Comparison of ENCODE assay signal across 8 cellular contexts in genomic region chr3:87227835-87228144, GRCh38. TPM values are rescaled to one million over a fixed set of nuclear protein-coding genes. Genes with fewer than 3 reads are reported as not detected.
DNase-seq lines count a peak whose midpoint lies in the region; ATAC-seq and TF ChIP-seq lines count a peak whose summit lies in the region.

No MANE protein-coding gene starts in this region.

- H3K27ac ChIP-seq in iPS-18a (ENCODE audit: low read length) (peak overlapping the region; percentile 19), thymus (ENCODE audit: low read depth) (no peak overlapping the region)

- H3K36me3 Mint-ChIP-seq in activated B cell treated with CpG ODN at 0.5 μM for 24 hours (ENCODE audit: low read depth), result peaks cover 14% of the 10 kb centered on the region

- H3K9me3 Mint-ChIP-seq in activated B cell treated with CpG ODN at 0.5 μM for 24 hours, result peaks cover 2% of the 10 kb centered on the region

- H3K4me1 ChIP-seq in ES-I3 (ENCODE audit: insufficient read depth, low read length) (peaks cover 3% of the 10 kb centered on the region; the same call in 1 of the 2 replicates), iPS-18a (ENCODE audit: control insufficient read depth, low read depth, low read length) (peaks cover 12% of the 10 kb centered on the region), thymus (ENCODE audit: control insufficient read depth, insufficient read depth, low read length) (peaks cover 3% of the 10 kb centered on the region)

- DNase-seq in activated B cell treated with CpG ODN at 0.5 μM for 24 hours (no peak), MV-4-11 (lab: John Stamatoyannopoulos, UW) (no peak), amniotic stem cell (lab: John Stamatoyannopoulos, UW) (no peak)

- intact Hi-C loops in activated B cell treated with CpG ODN at 0.5 μM for 24 hours (cut with micrococcal nuclease), result loop anchor here (1.0 to 2.0 kb wide), 5 partner anchors 10 to 922 kb away; partner anchors contain the start of genes C3orf38, CGGBP1 and ZNF654

- 4% methylated on average over 3 of the region's 3 CpGs for WGBS in thymus

- H3K4me1 Mint-ChIP-seq in activated B cell treated with CpG ODN at 0.5 μM for 24 hours, result peaks cover 54% of the 10 kb centered on the region

- peak overlapping the region; percentile 87 for H3K4me3 ChIP-seq in iPS-18a (ENCODE audit: low read length)
- H3K4me3 ChIP-seq in thymus (ENCODE audit: low read length), result peak overlapping the region; percentile 96

- peak overlapping the region; percentile 97 for H3K27ac Mint-ChIP-seq in activated B cell treated with CpG ODN at 0.5 μM for 24 hours

- H3K9ac ChIP-seq in ES-I3 (ENCODE audit: low read depth, low read length) (peak overlapping the region; percentile 74), iPS-18a (ENCODE audit: low read length) (peak overlapping the region; percentile 85)

- H3K4me3 Mint-ChIP-seq in activated B cell treated with CpG ODN at 0.5 μM for 24 hours, result peak overlapping the region; percentile 99

- CTCF ChIA-PET in activated B cell treated with CpG ODN at 0.5 μM for 24 hours (lab: Charles Lee), result interaction anchor here (1.3 kb wide), 1 partner anchor 32 kb away, joined by 6 read pairs; no protein-coding TSS in a partner anchor

- no peak for TF ChIP-seq CTCF in activated B cell treated with CpG ODN at 0.5 μM for 24 hours (IDR thresholded peaks at IDR 0.05)

- no peaks in the 10 kb centered on the region for H3K36me3 ChIP-seq in ES-I3 (ENCODE audit: insufficient read depth, low read length)
- H3K36me3 ChIP-seq in iPS-18a (ENCODE audit: control insufficient read depth, low read depth, low read length), result no peaks in the 10 kb centered on the region
- H3K36me3 ChIP-seq in thymus (ENCODE audit: control insufficient read depth, insufficient read depth), result no peaks in the 10 kb centered on the region

- H3K27me3 Mint-ChIP-seq in activated B cell treated with CpG ODN at 0.5 μM for 24 hours, result peaks cover 7% of the 10 kb centered on the region

- POLR2A ChIA-PET in activated B cell treated with CpG ODN at 0.5 μM for 24 hours (lab: Charles Lee), result interaction anchor here (2.2 kb wide), 1 partner anchor 922 kb away, joined by 13 read pairs; the partner anchor contains the start of gene C3orf38

- H3K27me3 ChIP-seq in iPS-18a (ENCODE audit: control insufficient read depth, insufficient read depth, low read length) (no peaks in the 10 kb centered on the region), thymus (ENCODE audit: control insufficient read depth, insufficient read depth) (no peaks in the 10 kb centered on the region)

- H3K9me3 ChIP-seq in ES-I3 (ENCODE audit: control insufficient read depth, insufficient read depth, low read length) (no peaks in the 10 kb centered on the region), iPS-18a (ENCODE audit: control insufficient read depth, low read depth, low read length) (no peaks in the 10 kb centered on the region), thymus (ENCODE audit: control insufficient read depth) (no peaks in the 10 kb centered on the region)

- ATAC-seq in HG02610 (IDR thresholded peaks at IDR 0.05; ENCODE audit: unreplicated experiment), result peak; percentile 5
- no peak for ATAC-seq in activated B cell treated with CpG ODN at 0.5 μM for 24 hours (ENCODE audit: low read depth)
- no peak for ATAC-seq in GM21423 (IDR thresholded peaks at IDR 0.05; ENCODE audit: unreplicated experiment)

RNA-seq across cellular contexts. Expression of gene CHMP2B, which starts 0.7 kb away (rescaled TPM):
- total RNA-seq in activated B cell treated with CpG ODN at 0.5 μM for 24 hours, result 21.7 and 26.8 TPM in 2 replicates
- 30.6 TPM for polyA plus RNA-seq in thymus

RNA-seq across cellular contexts. Expression of gene POU1F1, which starts 48.6 kb away (rescaled TPM):
- total RNA-seq in activated B cell treated with CpG ODN at 0.5 μM for 24 hours, result not detected in 2 replicates
- polyA plus RNA-seq in thymus, result 0.11 TPM
